In the genomic region with DNA sequence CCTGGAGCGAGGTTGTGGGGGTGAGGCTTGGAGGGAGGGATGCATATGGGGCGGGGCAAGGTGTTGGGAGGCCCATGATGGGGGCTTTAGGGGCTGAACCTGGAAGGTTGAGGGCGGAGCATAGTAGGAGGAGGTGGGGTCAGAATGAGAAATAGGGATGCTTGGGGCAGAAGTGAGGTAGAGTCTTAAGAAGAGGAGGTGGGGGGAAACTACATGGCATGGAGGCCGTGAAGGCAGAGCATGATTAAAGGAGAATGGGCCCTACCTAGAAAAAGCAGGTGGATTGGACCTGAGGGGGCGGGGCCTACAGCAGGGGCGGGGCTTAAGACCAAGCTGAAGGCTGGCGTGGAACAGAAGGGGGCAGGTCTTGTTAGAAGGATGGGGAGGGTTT, we compare ENCODE assay signal across 9 cellular contexts. TPM values are rescaled to one million over a fixed set of nuclear protein-coding genes. Genes with fewer than 3 reads are reported as not detected.
DNase-seq lines count a peak whose midpoint lies in the region; ATAC-seq lines count a peak whose summit lies in the region.
"Had no signal": no experiment of that assay in that cellular context is flagged by ENCODE, and none has a peak within 500 bp of the region (broad histone marks: within the 10 kb centered on the region; RNA-seq: fewer than 3 reads in every experiment).

No MANE protein-coding gene starts in this region.

- H3K4me1 Mint-ChIP-seq in activated T-helper 2 cell treated with anti-CD3 and anti-CD28 coated beads, Interferon-gamma antibody, Interleukin-2, Interleukin-4, amounts not matched to agents 10 μg/mL and 5 μg/mL and 100 μg/mL, durations not matched to agents 14 hours and 24 hours and 36 hours (ENCODE audit: low read depth): peaks cover 9% of the 10 kb centered on the region

- H3K27ac ChIP-seq in right cardiac atrium (ENCODE audit: low read length): no peak overlapping the region

- DNase-seq in NCI-H2029 (lab: John Stamatoyannopoulos, UW): peak; percentile 23
- DNase-seq in NCI-H2029 treated with DMSO at 0.1 percent for 48 hours (lab: John Stamatoyannopoulos, UW): no peak
- DNase-seq in NCI-H345 treated with DMSO at 0.1 percent for 48 hours (lab: John Stamatoyannopoulos, UW; ENCODE audit: unreplicated experiment): peak; percentile 25
- no peak for DNase-seq in activated T-helper 2 cell treated with anti-CD3 and anti-CD28 coated beads, Interferon-gamma antibody, Interleukin-2, Interleukin-4, amounts not matched to agents 10 μg/mL and 5 μg/mL and 100 μg/mL, durations not matched to agents 14 hours and 24 hours and 36 hours (ENCODE audit: low spot score)
- DNase-seq in right cardiac atrium: peak in 2 of 3 donors; percentile 72 to 82
- peak; percentile 33 to 44 for DNase-seq in stimulated activated CD8-positive, alpha-beta memory T cell treated with anti-CD3 and anti-CD28 coated beads, Interleukin-7, amount 100 ng/mL, for 4 hours (ENCODE audit: low read depth in 2 of 2)
- DNase-seq in Ammon's horn (ENCODE audit: low spot score): no peak
- DNase-seq in NCI-H1436 treated with DMSO at 0.1 percent for 48 hours (lab: John Stamatoyannopoulos, UW): no peak

- H3K27me3 ChIP-seq in right cardiac atrium (ENCODE audit: control insufficient read depth, insufficient read depth): no peaks in the 10 kb centered on the region

- ATAC-seq in right cardiac atrium: peak in 1 of 2 donors; percentile 1

- 49% methylated on average over 7 of the region's 7 CpGs for WGBS in right cardiac atrium

- peak overlapping the region; percentile 44 for H3K27ac Mint-ChIP-seq in activated T-helper 2 cell treated with anti-CD3 and anti-CD28 coated beads, Interferon-gamma antibody, Interleukin-2, Interleukin-4, amounts not matched to agents 10 μg/mL and 5 μg/mL and 100 μg/mL, durations not matched to agents 14 hours and 24 hours and 36 hours

- peaks cover 46% of the 10 kb centered on the region for H3K36me3 Mint-ChIP-seq in activated T-helper 2 cell treated with anti-CD3 and anti-CD28 coated beads, Interferon-gamma antibody, Interleukin-2, Interleukin-4, amounts not matched to agents 10 μg/mL and 5 μg/mL and 100 μg/mL, durations not matched to agents 14 hours and 24 hours and 36 hours (ENCODE audit: low read depth)

- no peaks in the 10 kb centered on the region for H3K27me3 Mint-ChIP-seq in activated T-helper 2 cell treated with anti-CD3 and anti-CD28 coated beads, Interferon-gamma antibody, Interleukin-2, Interleukin-4, amounts not matched to agents 10 μg/mL and 5 μg/mL and 100 μg/mL, durations not matched to agents 14 hours and 24 hours and 36 hours (ENCODE audit: low read depth)

- H3K9me3 ChIP-seq in right cardiac atrium (ENCODE audit: control insufficient read depth, low read length): no peaks in the 10 kb centered on the region

- no peaks in the 10 kb centered on the region for H3K9me3 Mint-ChIP-seq in activated T-helper 2 cell treated with anti-CD3 and anti-CD28 coated beads, Interferon-gamma antibody, Interleukin-2, Interleukin-4, amounts not matched to agents 10 μg/mL and 5 μg/mL and 100 μg/mL, durations not matched to agents 14 hours and 24 hours and 36 hours

- H3K4me1 ChIP-seq in right cardiac atrium (ENCODE audit: control insufficient read depth, insufficient read depth, low read length): no peaks in the 10 kb centered on the region

- peak overlapping the region; percentile 93 for H3K4me3 ChIP-seq in right cardiac atrium (ENCODE audit: low read length)

- intact Hi-C loops in activated T-helper 2 cell treated with anti-CD3 and anti-CD28 coated beads, Interferon-gamma antibody, Interleukin-2, Interleukin-4, amounts not matched to agents 10 μg/mL and 5 μg/mL and 100 μg/mL, durations not matched to agents 14 hours and 24 hours and 36 hours (cut with micrococcal nuclease): loop anchor here (5.0 kb wide), 1 partner anchor 45 kb away; no protein-coding TSS in a partner anchor
- intact Hi-C loops in right cardiac atrium (cut with DNase I): no loop called here

- peak overlapping the region; percentile 92 for H3K4me3 Mint-ChIP-seq in activated T-helper 2 cell treated with anti-CD3 and anti-CD28 coated beads, Interferon-gamma antibody, Interleukin-2, Interleukin-4, amounts not matched to agents 10 μg/mL and 5 μg/mL and 100 μg/mL, durations not matched to agents 14 hours and 24 hours and 36 hours (ENCODE audit: low read depth)

RNA-seq across cellular contexts. Expression of a gene that starts 0.8 kb away (rescaled TPM):
- 76.1 and 79.9 TPM in 2 replicates for total RNA-seq in activated T-helper 2 cell treated with anti-CD3 and anti-CD28 coated beads, Interferon-gamma antibody, Interleukin-2, Interleukin-4, amounts not matched to agents 10 μg/mL and 5 μg/mL and 100 μg/mL, durations not matched to agents 14 hours and 24 hours and 36 hours
- 10 to 100 TPM; 68.3 to 74.5 (median 70.2) TPM for total RNA-seq in right cardiac atrium
- polyA plus RNA-seq in right cardiac atrium: 80.9 TPM

RNA-seq across cellular contexts. Expression of a gene that starts 7.1 kb away (rescaled TPM):
- total RNA-seq in activated T-helper 2 cell treated with anti-CD3 and anti-CD28 coated beads, Interferon-gamma antibody, Interleukin-2, Interleukin-4, amounts not matched to agents 10 μg/mL and 5 μg/mL and 100 μg/mL, durations not matched to agents 14 hours and 24 hours and 36 hours: 153 and 162 TPM in 2 replicates
- total RNA-seq in right cardiac atrium: 10 to 100 TPM in 3 of 4 donors, 1 to 10 TPM in 1; 9.0 to 12.5 (median 11.6) TPM
- 8.7 TPM for polyA plus RNA-seq in right cardiac atrium

RNA-seq across cellular contexts. Expression of a gene that starts 11.6 kb away (rescaled TPM):
- 5.1 and 5.5 TPM in 2 replicates for total RNA-seq in activated T-helper 2 cell treated with anti-CD3 and anti-CD28 coated beads, Interferon-gamma antibody, Interleukin-2, Interleukin-4, amounts not matched to agents 10 μg/mL and 5 μg/mL and 100 μg/mL, durations not matched to agents 14 hours and 24 hours and 36 hours
- total RNA-seq in right cardiac atrium: under 1 TPM in 3 of 4 donors, not detected in 1; 0.43 to 0.84 (median 0.56) TPM
- 0.72 TPM for polyA plus RNA-seq in right cardiac atrium
- total RNA-seq: Daoy had no signal

RNA-seq across cellular contexts. Expression of a gene that starts 41.7 kb away (rescaled TPM):
- total RNA-seq in activated T-helper 2 cell treated with anti-CD3 and anti-CD28 coated beads, Interferon-gamma antibody, Interleukin-2, Interleukin-4, amounts not matched to agents 10 μg/mL and 5 μg/mL and 100 μg/mL, durations not matched to agents 14 hours and 24 hours and 36 hours: 0.66 and 0.80 TPM in 2 replicates
- under 1 TPM in 2 of 4 donors, not detected in 2; 0.14 to 0.29 TPM for total RNA-seq in right cardiac atrium
- 0.02 TPM for polyA plus RNA-seq in right cardiac atrium
- total RNA-seq: Daoy had no signal

RNA-seq across cellular contexts. Expression of a gene that starts 47.9 kb away (rescaled TPM):
- total RNA-seq in activated T-helper 2 cell treated with anti-CD3 and anti-CD28 coated beads, Interferon-gamma antibody, Interleukin-2, Interleukin-4, amounts not matched to agents 10 μg/mL and 5 μg/mL and 100 μg/mL, durations not matched to agents 14 hours and 24 hours and 36 hours: 17.6 and 19.2 TPM in 2 replicates
- total RNA-seq in right cardiac atrium: 1 to 10 TPM; 3.0 to 6.1 (median 4.9) TPM
- polyA plus RNA-seq in right cardiac atrium: 3.3 TPM

Comparison
In these comparisons a context has a peak if more than half of its experiments do, and no peak if none do; other contexts are left out.
1. DNase-seq: peak in NCI-H2029 (single experiment), NCI-H345 treated with DMSO at 0.1 percent for 48 hours (single experiment), right cardiac atrium (2 of 3) and stimulated activated CD8-positive, alpha-beta memory T cell treated with anti-CD3 and anti-CD28 coated beads, Interleukin-7, amount 100 ng/mL, for 4 hours (2 of 2); none in NCI-H2029 treated with DMSO at 0.1 percent for 48 hours (single experiment), activated T-helper 2 cell treated with anti-CD3 and anti-CD28 coated beads, Interferon-gamma antibody, Interleukin-2, Interleukin-4, amounts not matched to agents 10 μg/mL and 5 μg/mL and 100 μg/mL, durations not matched to agents 14 hours and 24 hours and 36 hours (single experiment), Ammon's horn (single experiment) and NCI-H1436 treated with DMSO at 0.1 percent for 48 hours (single experiment).
2. RNA of a gene that starts 7.1 kb away (total RNA-seq): 153 to 162 TPM in activated T-helper 2 cell treated with anti-CD3 and anti-CD28 coated beads, Interferon-gamma antibody, Interleukin-2, Interleukin-4, amounts not matched to agents 10 μg/mL and 5 μg/mL and 100 μg/mL, durations not matched to agents 14 hours and 24 hours and 36 hours; 9.0 to 12.5 TPM in right cardiac atrium; every median in the first group is over 10 times any median in the second.